28 cellular contexts compared by ENCODE assay signal in the genomic region with DNA sequence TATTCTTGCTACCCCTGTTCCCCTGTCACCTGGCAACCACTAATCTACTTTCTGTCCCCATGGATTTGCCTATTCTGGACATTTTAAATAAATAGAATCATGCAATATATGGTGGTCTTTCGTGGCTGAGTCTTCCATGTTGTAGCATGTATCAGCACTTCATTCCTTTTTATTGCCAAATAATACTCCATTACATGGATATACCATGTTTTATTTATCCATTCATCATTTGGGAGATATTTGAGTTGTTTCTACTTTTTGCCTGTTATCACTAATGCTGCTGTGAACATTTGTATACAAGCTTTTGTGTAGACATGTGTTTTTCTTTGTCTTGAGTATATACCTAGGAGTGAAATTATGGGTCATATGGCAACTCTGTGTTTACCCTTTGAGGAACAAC.
"Had no signal": no experiment of that assay in that cellular context is flagged by ENCODE, and none has a peak within 500 bp of the region (broad histone marks: within the 10 kb centered on the region; RNA-seq: fewer than 3 reads in every experiment).

No MANE protein-coding gene starts in this region.

- H3K4me1 ChIP-seq: esophagus squamous epithelium, left lung, lower lobe of right lung had no signal

- H3K27me3 Mint-ChIP-seq: dendritic cell treated with granulocyte-macrophage colony-stimulating factor and Interleukin-4, amounts not matched to agents 40 ng/mL and 50 ng/mL, for 4 days; effector memory CD8-positive, alpha-beta T cell; naive B cell; naive thymus-derived CD8-positive, alpha-beta T cell had no signal

- H3K27me3 ChIP-seq: esophagus squamous epithelium, gastrocnemius medialis, heart right ventricle, left lung had no signal

- ATAC-seq: effector memory CD8-positive, alpha-beta T cell; esophagus mucosa; gastrocnemius medialis; heart right ventricle; left cardiac atrium; left lung; left ventricle myocardium superior; lower lobe of right lung; mucosa of descending colon; naive thymus-derived CD8-positive, alpha-beta T cell had no signal

- H3K9me3 ChIP-seq: esophagus squamous epithelium, gastrocnemius medialis, left lung, mucosa of descending colon had no signal

- H3K36me3 ChIP-seq: gastrocnemius medialis had no signal

- DNase-seq: cortex of kidney; effector CD8-positive, alpha-beta T cell; effector memory CD8-positive, alpha-beta T cell; endodermal cell; erythroblast; esophagus squamous epithelium; foreskin fibroblast; foreskin melanocyte; gastrocnemius medialis; glutamatergic neuron; head of caudate nucleus; heart right ventricle; hippocampal formation; left cardiac atrium; left lung; left ventricle myocardium superior; lower lobe of right lung; mesenchymal stem cell; mucosa of descending colon; naive B cell; naive thymus-derived CD8-positive, alpha-beta T cell had no signal

- H3K27ac ChIP-seq: epithelial cell of prostate, esophagus squamous epithelium, gastrocnemius medialis, heart right ventricle, left lung, lower lobe of right lung had no signal

- FAIRE-seq: endometrium, islet of Langerhans, keratinocyte had no signal

- H3K4me1 Mint-ChIP-seq: mesothelial cell of epicardium had no signal

- H3K4me3 ChIP-seq: esophagus squamous epithelium, gastrocnemius medialis, heart right ventricle, left lung, lower lobe of right lung, mucosa of descending colon had no signal

- H3K27ac Mint-ChIP-seq: dendritic cell treated with granulocyte-macrophage colony-stimulating factor and Interleukin-4, amounts not matched to agents 40 ng/mL and 50 ng/mL, for 4 days; endodermal cell; mesothelial cell of epicardium had no signal

- H3K4me3 Mint-ChIP-seq: dendritic cell treated with granulocyte-macrophage colony-stimulating factor and Interleukin-4, amounts not matched to agents 40 ng/mL and 50 ng/mL, for 4 days; effector memory CD8-positive, alpha-beta T cell; endodermal cell; mesothelial cell of epicardium; naive B cell; naive thymus-derived CD8-positive, alpha-beta T cell had no signal
